ENCODE assay signal across 8 cellular contexts in the genomic region with DNA sequence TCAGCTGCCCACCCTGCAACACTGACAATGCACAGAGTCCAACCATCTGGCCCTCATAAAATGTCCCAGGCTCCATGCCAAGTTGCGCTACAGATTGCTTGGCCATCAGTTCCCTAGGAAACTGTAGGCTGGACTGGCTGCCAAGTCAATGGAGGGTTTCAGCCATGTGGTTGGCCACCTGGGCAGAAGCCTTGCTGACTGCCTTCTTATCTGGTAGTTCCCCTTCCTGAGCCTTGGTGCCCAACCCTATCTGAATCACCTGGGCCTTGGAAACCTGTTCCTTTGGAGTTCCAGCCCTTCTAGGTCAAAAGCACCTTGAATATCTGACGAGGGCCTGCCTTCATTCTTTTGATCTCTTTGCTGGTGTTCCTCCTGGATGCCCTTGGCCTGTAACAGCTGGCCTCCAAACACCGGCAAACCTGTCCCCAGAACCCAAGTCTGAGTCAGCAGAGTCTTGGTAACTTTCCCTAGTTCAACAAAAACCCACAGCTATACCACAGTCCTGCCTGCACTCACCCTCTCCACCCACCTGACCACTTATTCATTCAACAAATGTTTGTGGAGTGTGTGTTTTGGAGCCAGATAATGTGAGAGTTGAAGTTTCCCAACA. TPM values are rescaled to one million over a fixed set of nuclear protein-coding genes. Genes with fewer than 3 reads are reported as not detected.
DNase-seq lines count a peak whose midpoint lies in the region; ATAC-seq and TF ChIP-seq lines count a peak whose summit lies in the region.

No MANE protein-coding gene starts in this region.

- intact Hi-C loops in left cardiac atrium (cut with DNase I) (no loop called here), Calu3 (cut with micrococcal nuclease; ENCODE audit: unreplicated experiment) (no loop called here)

- CTCF ChIA-PET in Calu3 (lab: Charles Lee), result interaction anchor here (0.5 kb wide), 1 partner anchor 783 kb away, joined by 5 read pairs; no protein-coding TSS in a partner anchor

- no peaks in the 10 kb centered on the region for H3K36me3 Mint-ChIP-seq in Calu3 (ENCODE audit: insufficient read depth, unreplicated experiment)

- peak; percentile 49 for ATAC-seq in HG02610 (IDR thresholded peaks at IDR 0.05; ENCODE audit: unreplicated experiment)
- ATAC-seq in left cardiac atrium, result peak in 1 of 2 donors; percentile 55
- ATAC-seq in HG02798 (IDR thresholded peaks at IDR 0.05; ENCODE audit: poor library complexity, unreplicated experiment), result no peak
- ATAC-seq in GM18870 (IDR thresholded peaks at IDR 0.05; ENCODE audit: unreplicated experiment), result no peak

- peaks cover 44% of the 10 kb centered on the region for H3K27me3 Mint-ChIP-seq in Calu3 (ENCODE audit: unreplicated experiment)

- no peak overlapping the region for H3K4me3 ChIP-seq in AG10803 (ENCODE audit: low read length)

- H3K27ac Mint-ChIP-seq in Calu3 (ENCODE audit: unreplicated experiment), result no peak overlapping the region

- peak; percentile 31 for DNase-seq in AG10803 (ENCODE audit: low read depth)
- DNase-seq in SW480 (ENCODE audit: low spot score), result peak; percentile 61
- DNase-seq in left cardiac atrium, result peak; percentile 34
- DNase-seq in retina, result no peak
- DNase-seq in Calu3, result no peak

- no TSS peak for BruUV-seq in Calu3 (replicated peaks; lab: Mats Ljungman, UMichigan)

- H3K4me3 Mint-ChIP-seq in Calu3 (ENCODE audit: low read depth, unreplicated experiment), result no peak overlapping the region

- H3K4me1 Mint-ChIP-seq in Calu3 (ENCODE audit: low read depth, unreplicated experiment), result no peaks in the 10 kb centered on the region

- peaks cover 8% of the 10 kb centered on the region for H3K9me3 Mint-ChIP-seq in Calu3 (ENCODE audit: low read depth, unreplicated experiment)

- TF ChIP-seq CTCF in AG10803 (conservative IDR thresholded peaks at IDR 0.05; ENCODE audit: low read length) (no peak), Calu3 (IDR thresholded peaks at IDR 0.05; ENCODE audit: unreplicated experiment) (no peak)

RNA-seq across cellular contexts. Expression of gene KDM7A, which starts 37.4 kb away (rescaled TPM):
- total RNA-seq in left cardiac atrium (10 to 100 TPM in 1 of 2 donors, 1 to 10 TPM in 1; 9.0 to 12.7 TPM), Calu3 (2022) (2.7 and 4.9 TPM in 2 replicates)

Comparison
In these comparisons a context has a peak if more than half of its experiments do, and no peak if none do; other contexts are left out.
1. DNase-seq: peak in AG10803 (single experiment), SW480 (single experiment) and left cardiac atrium (single experiment); none in retina (single experiment) and Calu3 (single experiment).